In genomic region chr15:56786966-56787365, GRCh38 we compare ENCODE assay signal across 13 cellular contexts. TPM values are rescaled to one million over a fixed set of nuclear protein-coding genes. Genes with fewer than 3 reads are reported as not detected.
A peak's percentile ranks its signal among the peaks of the same experiment; 100 is the strongest.
DNase-seq lines count a peak whose midpoint lies in the region; ATAC-seq, FAIRE-seq and TF ChIP-seq lines count a peak whose summit lies in the region.
"Had no signal": no experiment of that assay in that cellular context is flagged by ENCODE, and none has a peak within 500 bp of the region (broad histone marks: within the 10 kb centered on the region; RNA-seq: fewer than 3 reads in every experiment).

No MANE protein-coding gene starts in this region.

- H3K4me3 ChIP-seq in GM06990 (replicated peaks; ENCODE audit: low read depth, low read length) = no peak overlapping the region
- no peak overlapping the region for H3K4me3 ChIP-seq in brain microvascular endothelial cell (ENCODE audit: low read depth, low read length)

- ATAC-seq in GM19023 (IDR thresholded peaks at IDR 0.05; ENCODE audit: unreplicated experiment) (peak; percentile 67), HG02798 (IDR thresholded peaks at IDR 0.05; ENCODE audit: poor library complexity, unreplicated experiment) (peak; percentile 66), activated B cell treated with CpG ODN at 0.5 μM for 24 hours (ENCODE audit: low read depth) (peak; percentile 31)

- H3K27ac ChIP-seq in brain microvascular endothelial cell = no peak overlapping the region
- H3K27ac ChIP-seq: VCaP had no signal

- H3K4me3 Mint-ChIP-seq in activated B cell treated with CpG ODN at 0.5 μM for 24 hours (no peak overlapping the region), immature natural killer cell (no peak overlapping the region)
- H3K4me3 Mint-ChIP-seq: stimulated activated naive CD8-positive, alpha-beta T cell treated with anti-CD3 and anti-CD28 coated beads, Interleukin-15, Interleukin-2, amounts not matched to agents 100 ng/mL and 50 ng/mL, for 24 hours had no signal

- in situ Hi-C loops in brain microvascular endothelial cell (cut with HindIII; ENCODE audit: low pct_ligation_motif_present, low sequenced_read_pairs) = no loop called here

- no peaks in the 10 kb centered on the region for H3K27me3 Mint-ChIP-seq in activated B cell treated with CpG ODN at 0.5 μM for 24 hours
- H3K27me3 Mint-ChIP-seq in immature natural killer cell (ENCODE audit: low read depth in 3 of 3) = peaks cover 1 to 3% (median 3%) of the 10 kb centered on the region in 3 donors
- H3K27me3 Mint-ChIP-seq: stimulated activated naive CD8-positive, alpha-beta T cell treated with anti-CD3 and anti-CD28 coated beads, Interleukin-15, Interleukin-2, amounts not matched to agents 100 ng/mL and 50 ng/mL, for 24 hours had no signal

- H3K36me3 ChIP-seq in GM06990 (ENCODE audit: control insufficient read depth, insufficient read depth, low read length) (no peaks in the 10 kb centered on the region), brain microvascular endothelial cell (replicated peaks) (no peaks in the 10 kb centered on the region)

- TF ChIP-seq CTCF in GM06990 (IDR thresholded peaks at IDR 0.05; ENCODE audit: insufficient read depth, low read length, poor library complexity, severe bottlenecking) (no peak), activated B cell treated with CpG ODN at 0.5 μM for 24 hours (IDR thresholded peaks at IDR 0.05) (no peak), brain microvascular endothelial cell (IDR thresholded peaks at IDR 0.05; ENCODE audit: low read depth, low read length, missing control alignments) (no peak)

- H3K36me3 Mint-ChIP-seq in activated B cell treated with CpG ODN at 0.5 μM for 24 hours (ENCODE audit: low read depth) = no peaks in the 10 kb centered on the region
- H3K36me3 Mint-ChIP-seq in immature natural killer cell = peaks cover 0 to 3% (median 0%) of the 10 kb centered on the region in 3 donors

- no peaks in the 10 kb centered on the region for H3K27me3 ChIP-seq in GM06990 (replicated peaks; ENCODE audit: control insufficient read depth, insufficient read depth, low read length)
- H3K27me3 ChIP-seq in brain microvascular endothelial cell (replicated peaks) = no peaks in the 10 kb centered on the region

- DNase-seq in GM06990 (ENCODE audit: extremely low read depth, insufficient read length) (peak; percentile 32), activated B cell treated with CpG ODN at 0.5 μM for 24 hours (no peak), immature natural killer cell (no peak), brain microvascular endothelial cell (no peak), urothelium cell line (ENCODE audit: low spot score) (no peak)
- no peak for DNase-seq in stimulated activated CD4-positive, alpha-beta T cell treated with anti-CD3 and anti-CD28 coated beads, Interleukin-4, amount 100 ng/mL, for 4 hours
- DNase-seq: hypothalamus, NCI-H1417, small intestine had no signal

- no peak for FAIRE-seq in urothelium cell line (lab: Jason Lieb, UNC)
- FAIRE-seq: small intestine had no signal

- intact Hi-C loops in activated B cell treated with CpG ODN at 0.5 μM for 24 hours (cut with micrococcal nuclease) = loop anchor here (2.0 kb wide), 1 partner anchor 54 kb away; the partner anchor contains the start of gene ZNF280D

- H3K4me1 Mint-ChIP-seq in activated B cell treated with CpG ODN at 0.5 μM for 24 hours (peaks cover 6% of the 10 kb centered on the region), immature natural killer cell (no peaks in the 10 kb centered on the region)

- POLR2A ChIA-PET in activated B cell treated with CpG ODN at 0.5 μM for 24 hours (lab: Charles Lee) = interaction anchor here (0.8 kb wide), 1 partner anchor 19 kb away, joined by 3 read pairs; no protein-coding TSS in a partner anchor

- H3K9me3 Mint-ChIP-seq in activated B cell treated with CpG ODN at 0.5 μM for 24 hours = peaks cover 6% of the 10 kb centered on the region
- H3K9me3 Mint-ChIP-seq in immature natural killer cell = peaks cover 0 to 7% (median 1%) of the 10 kb centered on the region in 6 donors

- H3K27ac Mint-ChIP-seq in activated B cell treated with CpG ODN at 0.5 μM for 24 hours (no peak overlapping the region), immature natural killer cell (no peak overlapping the region)
- H3K27ac Mint-ChIP-seq: stimulated activated naive CD8-positive, alpha-beta T cell treated with anti-CD3 and anti-CD28 coated beads, Interleukin-15, Interleukin-2, amounts not matched to agents 100 ng/mL and 50 ng/mL, for 24 hours had no signal

- CTCF ChIA-PET in activated B cell treated with CpG ODN at 0.5 μM for 24 hours (lab: Charles Lee) = interaction anchor here (0.7 kb wide), 1 partner anchor 520 kb away, joined by 3 read pairs; no protein-coding TSS in a partner anchor

RNA-seq across cellular contexts. Expression of gene ZNF280D, which starts 53.7 kb away (rescaled TPM):
- 37.9 and 40.0 TPM in 2 replicates for total RNA-seq in activated B cell treated with CpG ODN at 0.5 μM for 24 hours
- 10 to 100 TPM in 1 of 3 donors, 1 to 10 TPM in 2; 7.9 to 10.6 (median 8.1) TPM for polyA plus RNA-seq in immature natural killer cell
